Comparison of ENCODE assay signal across 19 cellular contexts in genomic region chr12:109377139-109377685, GRCh38. TPM values are rescaled to one million over a fixed set of nuclear protein-coding genes. Genes with fewer than 3 reads are reported as not detected.
DNase-seq lines count a peak whose midpoint lies in the region; ATAC-seq and TF ChIP-seq lines count a peak whose summit lies in the region.
"Had no signal": no experiment of that assay in that cellular context is flagged by ENCODE, and none has a peak within 500 bp of the region (broad histone marks: within the 10 kb centered on the region; RNA-seq: fewer than 3 reads in every experiment).

No MANE protein-coding gene starts in this region.

- no peak overlapping the region for H3K4me3 ChIP-seq in RWPE2 (ENCODE audit: severe bottlenecking)
- no peak overlapping the region for H3K4me3 ChIP-seq in iPS DF 6.9 (ENCODE audit: low read length)
- no peak overlapping the region for H3K4me3 ChIP-seq in CD8-positive, alpha-beta memory T cell (ENCODE audit: low read length)

- H3K27me3 ChIP-seq in RWPE2 (ENCODE audit: insufficient read depth, poor library complexity, severe bottlenecking) (peaks cover 18% of the 10 kb centered on the region), iPS DF 6.9 (ENCODE audit: control insufficient read depth, insufficient read depth, low read length) (no peaks in the 10 kb centered on the region)
- H3K27me3 ChIP-seq in CD8-positive, alpha-beta memory T cell (ENCODE audit: insufficient read depth, low read length, poor library complexity, severe bottlenecking): no peaks in the 10 kb centered on the region

- WGBS in iPS DF 6.9 (ENCODE audit: insufficient coverage, insufficient read length): no CpG with 5 or more reads among the region's 2 CpGs

- H3K27ac ChIP-seq in RWPE2 (ENCODE audit: poor library complexity, severe bottlenecking) (no peak overlapping the region), iPS DF 6.9 (ENCODE audit: low read length) (no peak overlapping the region)
- H3K27ac ChIP-seq in CD8-positive, alpha-beta memory T cell (ENCODE audit: low read depth, low read length): no peak overlapping the region

- peak overlapping the region in 1 of 8 donors; percentile 22 for H3K27ac Mint-ChIP-seq in CD8-positive, alpha-beta memory T cell

- H3K4me1 ChIP-seq in RWPE2 (ENCODE audit: insufficient read depth, poor library complexity, severe bottlenecking): no peaks in the 10 kb centered on the region
- H3K4me1 ChIP-seq in iPS DF 6.9 (ENCODE audit: control insufficient read depth, insufficient read depth, low read length): no peaks in the 10 kb centered on the region
- no peaks in the 10 kb centered on the region for H3K4me1 ChIP-seq in CD8-positive, alpha-beta memory T cell (ENCODE audit: insufficient read depth, low read length)
- H3K4me1 ChIP-seq: Caco-2 had no signal

- ATAC-seq in RWPE2 (ENCODE audit: low read depth): 0 out of 3 replicates have a peak, but pooled peaks have one; percentile 25
- ATAC-seq in HG02678 (IDR thresholded peaks at IDR 0.05; ENCODE audit: unreplicated experiment): no peak

- no peaks in the 10 kb centered on the region for H3K36me3 Mint-ChIP-seq in CD8-positive, alpha-beta memory T cell

- H3K36me3 ChIP-seq in RWPE2 (ENCODE audit: low read depth) (no peaks in the 10 kb centered on the region), iPS DF 6.9 (ENCODE audit: control insufficient read depth, insufficient read depth, low read length) (no peaks in the 10 kb centered on the region)
- H3K36me3 ChIP-seq in CD8-positive, alpha-beta memory T cell (ENCODE audit: insufficient read depth, low read length): no peaks in the 10 kb centered on the region

- POLR2A ChIA-PET in CD8-positive, alpha-beta memory T cell (lab: Charles Lee): no interaction called here

- H3K9me3 ChIP-seq in RWPE2 (ENCODE audit: severe bottlenecking) (no peaks in the 10 kb centered on the region), iPS DF 6.9 (ENCODE audit: control insufficient read depth, insufficient read depth, low read length) (no peaks in the 10 kb centered on the region)
- H3K9me3 ChIP-seq in CD8-positive, alpha-beta memory T cell (ENCODE audit: low read length): no peaks in the 10 kb centered on the region
- H3K9me3 ChIP-seq: Caco-2 had no signal

- H3K4me3 Mint-ChIP-seq in CD8-positive, alpha-beta memory T cell: no peak overlapping the region

- CTCF ChIA-PET in CD8-positive, alpha-beta memory T cell (lab: Charles Lee): no interaction called here

- TF ChIP-seq CTCF in RWPE2 (IDR thresholded peaks at IDR 0.05; ENCODE audit: poor library complexity, severe bottlenecking): no peak

- H3K27me3 Mint-ChIP-seq in CD8-positive, alpha-beta memory T cell: peaks cover 19 to 53% of the 10 kb centered on the region in 2 donors

- DNase-seq in DMS53 (lab: John Stamatoyannopoulos, UW) (peak; percentile 25), DMS53 treated with DMSO at 0.1 percent for 48 hours (lab: John Stamatoyannopoulos, UW; ENCODE audit: unreplicated experiment) (no peak), ELF-1 (ENCODE audit: low read depth, low spot score) (peak; percentile 6), RWPE2 (ENCODE audit: low spot score) (no peak), iPS DF 6.9 (ENCODE audit: low read depth, low spot score) (peak; percentile 47), germinal center (ENCODE audit: low spot score) (no peak)
- no peak for DNase-seq in CD8-positive, alpha-beta memory T cell
- DNase-seq: 8988T, C1 segment of cervical spinal cord, Caco-2, DMS79 treated with DMSO at 0.1 percent for 48 hours, GDM1, GOT3, KG1, MM.1S, NCI-H1105 treated with DMSO at 0.1 percent for 48 hours, NCI-H2081 treated with DMSO at 0.1 percent for 48 hours, NCI-H446 had no signal

- no peaks in the 10 kb centered on the region for H3K4me1 Mint-ChIP-seq in CD8-positive, alpha-beta memory T cell

- H3K9me3 Mint-ChIP-seq in CD8-positive, alpha-beta memory T cell: no peaks in the 10 kb centered on the region

RNA-seq across cellular contexts. Expression of gene MYO1H, which starts 29.5 kb away (rescaled TPM):
- total RNA-seq in CD8-positive, alpha-beta memory T cell: not detected
- not detected for polyA plus RNA-seq in CD8-positive, alpha-beta memory T cell

Comparison
In these comparisons a context has a peak if more than half of its experiments do, and no peak if none do; other contexts are left out.
1. DNase-seq: peak in DMS53 (single experiment), ELF-1 (single experiment) and iPS DF 6.9 (single experiment); none in DMS53 treated with DMSO at 0.1 percent for 48 hours (single experiment), RWPE2 (single experiment), CD8-positive, alpha-beta memory T cell (0 of 5) and germinal center (single experiment).